Comparison of ENCODE assay signal across 1 cellular context in genomic region chr2:54330226-54331094, GRCh38.
TF ChIP-seq lines count a peak whose summit lies in the region.

No MANE protein-coding gene starts in this region.

TF ChIP-seq in HepG2, 621 proteins besides CTCF, POLR2A, EP300 and RAD21 (continued from another document and continues in another):
- peak in 1 of 2 experiments; percentile 19; a peak in 1 of 4 replicates for TF ChIP-seq REST (IDR thresholded peaks at IDR 0.05; ENCODE audit: borderline replicate concordance in 1 of 2, low read depth in 1 of 2, low read length in 2 of 2)
- peak; percentile 97 for TF ChIP-seq ZNF792 (CRISPR knock-in tag; IDR thresholded peaks at IDR 0.05)
- TF ChIP-seq FOXO4 (CRISPR knock-in tag; conservative IDR thresholded peaks at IDR 0.05) = peak; percentile 92; the same call in 1 of the 2 replicates
- peak; percentile 97 for TF ChIP-seq RNF2 (conservative IDR thresholded peaks at IDR 0.05; ENCODE audit: low read depth)
- peak; percentile 83 for TF ChIP-seq BRD4 (CRISPR knock-in tag; IDR thresholded peaks at IDR 0.05)
- peak; percentile 83; the same call in 1 of the 2 replicates for TF ChIP-seq TEF (CRISPR knock-in tag; IDR thresholded peaks at IDR 0.05)
- TF ChIP-seq ZNF781 (CRISPR knock-in tag; IDR thresholded peaks at IDR 0.05; ENCODE audit: borderline replicate concordance, not compliant biosample characterization) = peak; percentile 96
- 0 out of 2 replicates have a peak, but pooled peaks have one; percentile 58 for TF ChIP-seq ZSCAN5A (CRISPR knock-in tag; IDR thresholded peaks at IDR 0.05; ENCODE audit: borderline replicate concordance)
- peak; percentile 91 for TF ChIP-seq ZSCAN29 (CRISPR knock-in tag; conservative IDR thresholded peaks at IDR 0.05)
- no peak; the same call in 1 of the 2 replicates for TF ChIP-seq TFAP4 (IDR thresholded peaks at IDR 0.05; ENCODE audit: borderline replicate concordance, low read depth)
- TF ChIP-seq ZBTB46 (CRISPR knock-in tag; IDR thresholded peaks at IDR 0.05; ENCODE audit: borderline replicate concordance) = 0 out of 2 replicates have a peak, but pooled peaks have one; percentile 86
- no peak for TF ChIP-seq KAT2B (IDR thresholded peaks at IDR 0.05; ENCODE audit: borderline replicate concordance, low read depth, low read length)
- TF ChIP-seq ZNF138 (CRISPR knock-in tag; IDR thresholded peaks at IDR 0.05; ENCODE audit: low read depth) = no peak; the same call in 1 of the 2 replicates
- peak; percentile 84; the same call in 1 of the 2 replicates for TF ChIP-seq GLI4 (CRISPR knock-in tag; IDR thresholded peaks at IDR 0.05; ENCODE audit: borderline replicate concordance)
- TF ChIP-seq SALL1 (CRISPR knock-in tag; IDR thresholded peaks at IDR 0.05) = peak; percentile 93
- TF ChIP-seq TBL1XR1 (IDR thresholded peaks at IDR 0.05; ENCODE audit: borderline replicate concordance, low read length, partially characterized antibody) = no peak
- TF ChIP-seq PAF1 (CRISPR knock-in tag; IDR thresholded peaks at IDR 0.05) = no peak
- peak; percentile 84; the same call in 1 of the 2 replicates for TF ChIP-seq ZNF383 (CRISPR knock-in tag; IDR thresholded peaks at IDR 0.05; ENCODE audit: borderline replicate concordance)
- no peak for TF ChIP-seq SKI (IDR thresholded peaks at IDR 0.05; ENCODE audit: partially characterized antibody)
- peak; percentile 85 for TF ChIP-seq SALL2 (CRISPR knock-in tag; IDR thresholded peaks at IDR 0.05)
- TF ChIP-seq NKX3-1 (CRISPR knock-in tag; IDR thresholded peaks at IDR 0.05) = peak; percentile 94
- TF ChIP-seq ZFYVE20 (CRISPR knock-in tag; IDR thresholded peaks at IDR 0.05; ENCODE audit: borderline replicate concordance, low read depth) = peak; percentile 91; the same call in 1 of the 2 replicates
- TF ChIP-seq ZNF331 (CRISPR knock-in tag; IDR thresholded peaks at IDR 0.05) = peak; percentile 70
- TF ChIP-seq PTBP1 (IDR thresholded peaks at IDR 0.05; ENCODE audit: low read depth, low read length, poor library complexity, severe bottlenecking) = no peak
- TF ChIP-seq ZNF839 (CRISPR knock-in tag; IDR thresholded peaks at IDR 0.05; ENCODE audit: borderline replicate concordance) = no peak
- no peak for TF ChIP-seq ATF7 (IDR thresholded peaks at IDR 0.05)
- peak; percentile 80; the same call in 1 of the 2 replicates for TF ChIP-seq ATF7 (CRISPR knock-in tag; IDR thresholded peaks at IDR 0.05)
- TF ChIP-seq HNRNPH1 (optimal IDR thresholded peaks at IDR 0.05; ENCODE audit: low read depth, low read length) = no peak
- TF ChIP-seq ZNF143 (CRISPR knock-in tag; IDR thresholded peaks at IDR 0.05) = peak; percentile 61
- TF ChIP-seq NCOA1 (CRISPR knock-in tag; IDR thresholded peaks at IDR 0.05) = peak; percentile 95
- TF ChIP-seq GATAD2A (CRISPR knock-in tag; IDR thresholded peaks at IDR 0.05) = peak; percentile 53
- TF ChIP-seq GATAD1 (CRISPR knock-in tag; IDR thresholded peaks at IDR 0.05) = peak; percentile 41; the same call in 1 of the 2 replicates
- TF ChIP-seq CEBPZ (IDR thresholded peaks at IDR 0.05; ENCODE audit: low read length) = no peak
- TF ChIP-seq RFX5 (IDR thresholded peaks at IDR 0.05; ENCODE audit: low read depth, low read length) = peak; percentile 79
- peak; percentile 73 for TF ChIP-seq FOXP4 (CRISPR knock-in tag; IDR thresholded peaks at IDR 0.05)
- TF ChIP-seq ZNF101 (CRISPR knock-in tag; IDR thresholded peaks at IDR 0.05; ENCODE audit: borderline replicate concordance, low read depth) = peak; percentile 96
- TF ChIP-seq FOXK1 (CRISPR knock-in tag; IDR thresholded peaks at IDR 0.05; ENCODE audit: borderline replicate concordance, low read depth) = peak; percentile 36; the same call in 1 of the 2 replicates
- TF ChIP-seq ZNF879 (CRISPR knock-in tag; IDR thresholded peaks at IDR 0.05) = peak; percentile 96
- no peak for TF ChIP-seq NFE2L2 (IDR thresholded peaks at IDR 0.05; ENCODE audit: low read length)
- TF ChIP-seq ZNF225 (CRISPR knock-in tag; IDR thresholded peaks at IDR 0.05) = peak; percentile 97
- peak; percentile 97 for TF ChIP-seq ZNF510 (CRISPR knock-in tag; IDR thresholded peaks at IDR 0.05; ENCODE audit: low read depth)
- TF ChIP-seq BHLHE40 (IDR thresholded peaks at IDR 0.05; ENCODE audit: low read length) = peak; percentile 35
- TF ChIP-seq PAX8 (CRISPR knock-in tag; IDR thresholded peaks at IDR 0.05; ENCODE audit: borderline replicate concordance) = peak; percentile 96
- peak; percentile 82; the same call in 1 of the 2 replicates for TF ChIP-seq ZSCAN20 (CRISPR knock-in tag; IDR thresholded peaks at IDR 0.05; ENCODE audit: borderline replicate concordance)
